In genomic region chr2:161981016-161981415, GRCh38 we compare ENCODE assay signal across 17 cellular contexts.
"Had no signal": no experiment of that assay in that cellular context is flagged by ENCODE, and none has a peak within 500 bp of the region (broad histone marks: within the 10 kb centered on the region; RNA-seq: fewer than 3 reads in every experiment).

No MANE protein-coding gene starts in this region.

- ATAC-seq: right cardiac atrium had no signal

- H3K27ac Mint-ChIP-seq: activated naive CD8-positive, alpha-beta T cell; progenitor cell of endocrine pancreas had no signal

- H3K36me3 ChIP-seq: brain microvascular endothelial cell, thoracic aorta had no signal

- DNase-seq: activated CD4-positive, CD25-positive, alpha-beta regulatory T cell treated with anti-CD3 and anti-CD28 coated beads, Interleukin-2, amount 50 U/mL, for 72 hours; activated CD8-positive, alpha-beta memory T cell treated with anti-CD3 and anti-CD28 coated beads for 24 hours; activated gamma-delta T cell treated with Interleukin-2 at 50 U/mL for 16 hours; activated T-cell treated with anti-CD3 and anti-CD28 coated beads for 4 hours; anterior cingulate cortex; brain microvascular endothelial cell; effector memory CD4-positive, alpha-beta T cell; head of caudate nucleus; kidney glomerular epithelial cell; stimulated activated CD4-positive, alpha-beta T cell treated with anti-CD3 and anti-CD28 coated beads, Interleukin-4, amount 100 ng/mL, for 4 hours; stimulated activated CD8-positive, alpha-beta memory T cell treated with anti-CD3 and anti-CD28 coated beads, Interleukin-4, amount 100 ng/mL, for 48 hours; T1000 had no signal

- H3K27me3 Mint-ChIP-seq: activated naive CD8-positive, alpha-beta T cell had no signal

- H3K27ac ChIP-seq: brain microvascular endothelial cell, thoracic aorta had no signal

- H3K27me3 ChIP-seq: brain microvascular endothelial cell had no signal

- H3K9me3 ChIP-seq: thoracic aorta had no signal

- H3K4me3 Mint-ChIP-seq: activated naive CD8-positive, alpha-beta T cell had no signal

- H3K4me3 ChIP-seq: smooth muscle cell, thoracic aorta had no signal
